Comparison of ENCODE assay signal across 18 cellular contexts in the genomic region with DNA sequence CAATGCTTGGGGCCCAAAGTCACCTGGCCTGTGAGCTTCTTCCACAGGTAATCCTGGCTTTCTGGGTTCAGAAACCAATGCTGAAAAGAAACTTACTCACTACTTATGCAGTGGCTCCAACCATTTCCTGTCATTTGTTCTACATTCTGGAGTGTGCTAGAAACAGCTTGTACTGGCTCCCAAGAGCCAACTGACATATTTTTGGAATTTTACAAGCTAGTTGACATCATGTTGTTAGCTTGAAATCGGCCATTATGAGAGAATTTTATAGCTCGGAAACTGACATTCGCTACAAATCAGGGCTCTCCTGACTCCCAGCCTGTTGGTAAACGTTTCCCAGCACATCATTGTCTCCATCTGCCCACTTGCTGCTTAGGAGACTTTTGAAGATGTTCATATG.
DNase-seq lines count a peak whose midpoint lies in the region; ATAC-seq, FAIRE-seq and TF ChIP-seq lines count a peak whose summit lies in the region.
"Had no signal": no experiment of that assay in that cellular context is flagged by ENCODE, and none has a peak within 500 bp of the region (broad histone marks: within the 10 kb centered on the region; RNA-seq: fewer than 3 reads in every experiment).

No MANE protein-coding gene starts in this region.

- DNase-seq in HepG2 (ENCODE audit: low spot score), result no peak
- DNase-seq in right lobe of liver, result no peak
- peak; percentile 36 for DNase-seq in dermis blood vessel endothelial cell
- no peak for DNase-seq in osteoblast (ENCODE audit: insufficient read length, low spot score, missing footprints)
- no peak for DNase-seq in aorta
- no peak for DNase-seq in SJCRH30
- DNase-seq: ACHN; activated CD4-positive, alpha-beta T cell treated with anti-CD3 and anti-CD28 coated beads, Interleukin-2, amount 50 U/mL, for 4 hours; activated T-cell treated with anti-CD3 and anti-CD28 coated beads, Interleukin-2, amount 50 U/mL, for 4 hours; Kasumi-1; NCI-H1417; NCI-H82; pancreas; stimulated activated naive CD8-positive, alpha-beta T cell treated with anti-CD3 and anti-CD28 coated beads, Interleukin-15, Interleukin-2, amounts not matched to agents 100 U/mL and 50 U/mL, for 24 hours had no signal

- no peak for TF ChIP-seq RAD21 in HepG2 (CRISPR knock-in tag; IDR thresholded peaks at IDR 0.05)

- no peak for TF ChIP-seq POLR2A in HepG2 (IDR thresholded peaks at IDR 0.05; ENCODE audit: insufficient read depth in 1 of 2, low read depth in 2 of 2, low read length in 2 of 2)
- TF ChIP-seq POLR2A in right lobe of liver (IDR thresholded peaks at IDR 0.05), result no peak

- FAIRE-seq in HepG2 (lab: Jason Lieb, UNC), result no peak
- FAIRE-seq: pancreas, RCC 7860 had no signal

- POLR2A ChIA-PET in HepG2 (lab: Yijun Ruan, JAX), result interaction anchor here (0.8 to 2.3 kb wide), 4 partner anchors 34 to 194 kb away, joined by 3 to 9 read pairs (median 3); no protein-coding TSS in a partner anchor

- H4K20me1 ChIP-seq in HepG2 (ENCODE audit: insufficient read depth, low read length) (no peaks in the 10 kb centered on the region), osteoblast (ENCODE audit: insufficient read depth, low read length) (no peaks in the 10 kb centered on the region)

- ATAC-seq in HepG2 (no peak), right lobe of liver (no peak), aorta (ENCODE audit: low FRiP score) (no peak), esophagus mucosa (no peak), GM21717 (IDR thresholded peaks at IDR 0.05; ENCODE audit: unreplicated experiment) (no peak)
- ATAC-seq: activated T-cell treated with anti-CD3 and anti-CD28 coated beads, Interleukin-2, amount 50 U/mL, for 4 hours; HCT116; pancreas; stimulated activated naive CD8-positive, alpha-beta T cell treated with anti-CD3 and anti-CD28 coated beads, Interleukin-15, Interleukin-2, amounts not matched to agents 100 U/mL and 50 U/mL, for 24 hours had no signal

- H3K79me2 ChIP-seq in HepG2 (ENCODE audit: insufficient read depth, low read length) (no peaks in the 10 kb centered on the region), osteoblast (ENCODE audit: insufficient read depth, low read length) (no peaks in the 10 kb centered on the region)

- H3K4me2 ChIP-seq in HepG2 (ENCODE audit: low read depth, low read length), result no peak overlapping the region
- H3K4me2 ChIP-seq in osteoblast (ENCODE audit: insufficient read depth, low read length), result no peak overlapping the region

- CTCF ChIA-PET in HepG2 (lab: Yijun Ruan, JAX; ENCODE audit: low intra/inter-chr PET ratio, low total read pairs), result interaction anchor here (7.1 kb wide), 1 partner anchor 182 kb away, joined by 89 read pairs; no protein-coding TSS in a partner anchor

- H3K27ac ChIP-seq in HepG2 (ENCODE audit: extremely low read length, insufficient read depth, low read length) (no peak overlapping the region), right lobe of liver (no peak overlapping the region), osteoblast (ENCODE audit: low read depth, low read length) (peak overlapping the region; percentile 1), aorta (ENCODE audit: low read depth in 1 of 2, low read length in 2 of 2) (peak overlapping the region; percentile 53 to 57), SJCRH30 (no peak overlapping the region)
- H3K27ac ChIP-seq: pancreas had no signal

- 92% methylated on average over 4 of the region's 4 CpGs for WGBS in HepG2 (ENCODE audit: low lambda C conversion rate)
- 77% methylated on average over 4 of the region's 4 CpGs for WGBS in right lobe of liver (ENCODE audit: insufficient coverage, low coverage, low lambda C conversion rate, missing lambda C conversion rate)
- WGBS in aorta, 2 donors, result 32 to 35% methylated on average over 4 of the region's 4 CpGs

- intact Hi-C loops in HepG2 (cut with micrococcal nuclease; ENCODE audit: unreplicated experiment) (loop anchor here (5.0 kb wide), 1 partner anchor 54 kb away; no protein-coding TSS in a partner anchor), right lobe of liver (cut with DNase I) (loop anchor here (5.0 to 10.0 kb wide), 2 partner anchors 179 to 377 kb away; no protein-coding TSS in a partner anchor), aorta (cut with DNase I) (loop anchor here (5.0 to 10.0 kb wide), 3 partner anchors 129 to 374 kb away; partner anchors contain the start of genes BCAR3 (in 1 of the 2) and FNBP1L (in 1 of the 2))

- H3K27me3 ChIP-seq in HepG2 (ENCODE audit: control insufficient read depth in 1 of 2, insufficient read depth in 2 of 2, low read length in 2 of 2) (no peaks in the 10 kb centered on the region), right lobe of liver (no peaks in the 10 kb centered on the region), osteoblast (ENCODE audit: insufficient read depth, low read length) (no peaks in the 10 kb centered on the region), aorta (ENCODE audit: control insufficient read depth in 1 of 2, insufficient read depth in 2 of 2, low read length in 1 of 2) (no peaks in the 10 kb centered on the region), SJCRH30 (no peaks in the 10 kb centered on the region)
- H3K27me3 ChIP-seq: pancreas had no signal

- H2AFZ ChIP-seq in HepG2 (ENCODE audit: low read length), result no peak overlapping the region
- H2AFZ ChIP-seq in osteoblast (ENCODE audit: low read length), result peak overlapping the region; percentile 1

- no peak overlapping the region for H3K4me3 ChIP-seq in HepG2 (replicated peaks in 1 of 3; ENCODE audit: insufficient read depth in 1 of 3, low read depth in 2 of 3, low read length in 3 of 3)
- H3K4me3 ChIP-seq in right lobe of liver, result no peak overlapping the region
- no peak overlapping the region for H3K4me3 ChIP-seq in osteoblast (ENCODE audit: insufficient read depth, low read length)
- no peak overlapping the region for H3K4me3 ChIP-seq in aorta (ENCODE audit: low read length in 2 of 2)
- H3K4me3 ChIP-seq in SJCRH30, result no peak overlapping the region
- H3K4me3 ChIP-seq: pancreas had no signal

- no peak overlapping the region for H3K9ac ChIP-seq in HepG2 (ENCODE audit: insufficient read depth, low read depth, low read length)

- H3K36me3 ChIP-seq in HepG2 (replicated peaks in 1 of 2; ENCODE audit: control insufficient read depth in 1 of 2, insufficient read depth in 2 of 2, low read length in 2 of 2) (no peaks in the 10 kb centered on the region), right lobe of liver (no peaks in the 10 kb centered on the region), osteoblast (ENCODE audit: insufficient read depth, low read length) (no peaks in the 10 kb centered on the region), aorta (ENCODE audit: control insufficient read depth in 1 of 2, insufficient read depth in 2 of 2, low read length in 1 of 2) (no peaks in the 10 kb centered on the region), SJCRH30 (no peaks in the 10 kb centered on the region)
- H3K36me3 ChIP-seq: pancreas had no signal

- peaks cover 21% of the 10 kb centered on the region for H3K4me1 ChIP-seq in HepG2 (ENCODE audit: insufficient read depth, low read length)
- no peaks in the 10 kb centered on the region for H3K4me1 ChIP-seq in right lobe of liver
- peaks cover 17% of the 10 kb centered on the region for H3K4me1 ChIP-seq in osteoblast (ENCODE audit: insufficient read depth, low read length)
- peaks cover 1 to 3% of the 10 kb centered on the region in 2 donors for H3K4me1 ChIP-seq in aorta (ENCODE audit: control insufficient read depth in 1 of 2, insufficient read depth in 2 of 2, low read length in 2 of 2)
- H3K4me1 ChIP-seq in SJCRH30, result peaks cover 43% of the 10 kb centered on the region
- H3K4me1 ChIP-seq: pancreas had no signal

- TF ChIP-seq CTCF in HepG2 (CRISPR knock-in tag; IDR thresholded peaks at IDR 0.05) (no peak), right lobe of liver (IDR thresholded peaks at IDR 0.05) (no peak), osteoblast (IDR thresholded peaks at IDR 0.05; ENCODE audit: extremely low read depth, low read depth, low read length) (no peak)

- BruUV-seq in HepG2 (replicated peaks; lab: Mats Ljungman, UMichigan), result no TSS peak

- TF ChIP-seq EP300 in HepG2 (IDR thresholded peaks at IDR 0.05; ENCODE audit: low read depth in 2 of 2, low read length in 2 of 2) (no peak), HepG2 (CRISPR knock-in tag; IDR thresholded peaks at IDR 0.05; ENCODE audit: borderline replicate concordance) (no peak)

- in situ Hi-C loops in HepG2 (cut with HindIII; ENCODE audit: extremely low pct_ligation_motif_present, low pct_unique_long_range_greater_than_20kb), result loop anchor here (5.0 kb wide), 1 partner anchor 184 kb away; no protein-coding TSS in a partner anchor

- H3K9me3 ChIP-seq in HepG2 (ENCODE audit: low read length) (peaks cover 6% of the 10 kb centered on the region), right lobe of liver (no peaks in the 10 kb centered on the region), osteoblast (ENCODE audit: low read depth, low read length) (no peaks in the 10 kb centered on the region), aorta (ENCODE audit: control insufficient read depth, low read length) (no peaks in the 10 kb centered on the region), SJCRH30 (replicated peaks) (no peaks in the 10 kb centered on the region)
- H3K9me3 ChIP-seq: pancreas had no signal

TF ChIP-seq in HepG2, 621 proteins besides CTCF, POLR2A, EP300 and RAD21:
- TF ChIP-seq HNRNPK (IDR thresholded peaks at IDR 0.05; ENCODE audit: low read depth, low read length, poor library complexity, severe bottlenecking) (no peak), PHF5A (CRISPR knock-in tag; IDR thresholded peaks at IDR 0.05; ENCODE audit: low read depth, unreplicated experiment) (no peak), ZNF543 (CRISPR knock-in tag; IDR thresholded peaks at IDR 0.05) (peak; percentile 63; the same call in 1 of the 2 replicates)
TF ChIP-seq in HepG2: peak in this region for 1.

Comparison
In these comparisons a context has a peak if more than half of its experiments do, and no peak if none do; other contexts are left out.
1. H3K27ac ChIP-seq: peak in osteoblast (single experiment) and aorta (2 of 2); none in HepG2 (single experiment), right lobe of liver (0 of 3) and SJCRH30 (single experiment).